ENCODE assay signal across 24 cellular contexts in the genomic region with DNA sequence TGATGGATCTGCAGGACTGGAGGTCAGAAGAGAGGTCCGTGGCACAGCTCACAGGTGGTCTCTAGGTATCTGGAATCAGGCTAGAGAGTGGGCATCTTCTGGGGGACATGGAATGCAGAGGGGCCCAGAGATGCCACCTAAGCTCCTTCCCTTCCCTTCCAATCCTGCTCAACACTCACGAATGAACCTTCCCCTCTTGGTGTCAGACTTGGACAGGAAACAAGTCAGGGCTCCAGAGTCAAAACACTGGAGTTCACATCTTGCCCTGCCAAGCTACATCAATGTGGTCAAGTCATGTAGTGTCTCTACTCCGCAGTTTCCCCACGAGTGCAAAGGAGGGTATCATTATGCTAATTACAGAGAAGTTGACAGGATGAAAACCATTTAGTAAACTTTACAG. TPM values are rescaled to one million over a fixed set of nuclear protein-coding genes. Genes with fewer than 3 reads are reported as not detected.
"Had no signal": no experiment of that assay in that cellular context is flagged by ENCODE, and none has a peak within 500 bp of the region (broad histone marks: within the 10 kb centered on the region; RNA-seq: fewer than 3 reads in every experiment).

No MANE protein-coding gene starts in this region.

- ATAC-seq: esophagus mucosa; lower lobe of right lung; naive thymus-derived CD8-positive, alpha-beta T cell; stimulated activated naive CD8-positive, alpha-beta T cell treated with anti-CD3 and anti-CD28 coated beads, Interleukin-15, Interleukin-2, amounts not matched to agents 100 U/mL and 50 U/mL, for 24 hours had no signal

- H3K4me3 Mint-ChIP-seq: activated naive CD4-positive, alpha-beta T cell treated with anti-CD3 and anti-CD28 coated beads, Interleukin-2, amount 10 ng/mL, durations not matched to agents 7 days and 5 days; central memory CD8-positive, alpha-beta T cell; dendritic cell treated with granulocyte-macrophage colony-stimulating factor and Interleukin-4, amounts not matched to agents 40 ng/mL and 50 ng/mL, for 4 days; endodermal cell; immature natural killer cell; naive thymus-derived CD8-positive, alpha-beta T cell had no signal

- H3K4me3 ChIP-seq: breast epithelium, lower lobe of right lung, right lobe of liver, testis, transverse colon had no signal

- H3K27ac Mint-ChIP-seq: activated naive CD4-positive, alpha-beta T cell treated with anti-CD3 and anti-CD28 coated beads, Interleukin-2, amount 10 ng/mL, durations not matched to agents 7 days and 5 days; dendritic cell treated with granulocyte-macrophage colony-stimulating factor and Interleukin-4, amounts not matched to agents 40 ng/mL and 50 ng/mL, for 4 days; endodermal cell had no signal

- H3K36me3 Mint-ChIP-seq: activated naive CD4-positive, alpha-beta T cell treated with anti-CD3 and anti-CD28 coated beads, Interleukin-2, amount 10 ng/mL, durations not matched to agents 7 days and 5 days; immature natural killer cell; naive thymus-derived CD8-positive, alpha-beta T cell had no signal

- H3K36me3 ChIP-seq: breast epithelium, lower lobe of right lung, right lobe of liver, transverse colon had no signal

- H3K27me3 Mint-ChIP-seq: activated naive CD4-positive, alpha-beta T cell treated with anti-CD3 and anti-CD28 coated beads, Interleukin-2, amount 10 ng/mL, durations not matched to agents 7 days and 5 days; central memory CD8-positive, alpha-beta T cell; dendritic cell treated with granulocyte-macrophage colony-stimulating factor and Interleukin-4, amounts not matched to agents 40 ng/mL and 50 ng/mL, for 4 days; naive thymus-derived CD8-positive, alpha-beta T cell had no signal

- H3K27me3 ChIP-seq: breast epithelium, right lobe of liver, testis, transverse colon had no signal

- H3K9me3 Mint-ChIP-seq: activated naive CD4-positive, alpha-beta T cell treated with anti-CD3 and anti-CD28 coated beads, Interleukin-2, amount 10 ng/mL, durations not matched to agents 7 days and 5 days; central memory CD8-positive, alpha-beta T cell; dendritic cell treated with granulocyte-macrophage colony-stimulating factor and Interleukin-4, amounts not matched to agents 40 ng/mL and 50 ng/mL, for 4 days; endodermal cell; immature natural killer cell; naive thymus-derived CD8-positive, alpha-beta T cell had no signal

- H3K27ac ChIP-seq: breast epithelium, lower lobe of right lung, right lobe of liver, testis, transverse colon had no signal

- H3K4me1 Mint-ChIP-seq: activated naive CD4-positive, alpha-beta T cell treated with anti-CD3 and anti-CD28 coated beads, Interleukin-2, amount 10 ng/mL, durations not matched to agents 7 days and 5 days; central memory CD8-positive, alpha-beta T cell; endodermal cell; immature natural killer cell; naive thymus-derived CD8-positive, alpha-beta T cell had no signal

- H3K9me3 ChIP-seq: breast epithelium, lower lobe of right lung, right lobe of liver, testis, transverse colon had no signal

- H3K4me1 ChIP-seq: breast epithelium, lower lobe of right lung, right lobe of liver, testis, transverse colon had no signal

- DNase-seq: activated CD4-positive, alpha-beta T cell treated with anti-CD3 and anti-CD28 coated beads for 4 hours; activated CD4-positive, alpha-beta T cell treated with anti-CD3 and anti-CD28 coated beads, Interleukin-2, amount 50 U/mL, for 4 hours; activated CD8-positive, alpha-beta memory T cell treated with anti-CD3 and anti-CD28 coated beads for 24 hours; activated effector memory CD4-positive, alpha-beta T cell treated with anti-CD3 and anti-CD28 coated beads, Interleukin-2, amount 50 U/mL, for 16 hours; activated naive CD4-positive, alpha-beta T cell treated with anti-CD3 and anti-CD28 coated beads, Interleukin-2, amount 10 ng/mL, durations not matched to agents 7 days and 5 days; amygdala; endodermal cell; foreskin fibroblast; head of caudate nucleus; hypothalamus; immature natural killer cell; lower lobe of right lung; mesenchymal stem cell; naive thymus-derived CD8-positive, alpha-beta T cell; right lobe of liver; stimulated activated CD4-positive, alpha-beta T cell treated with anti-CD3 and anti-CD28 coated beads, Interleukin-2, amount 100 ng/mL, for 48 hours; stimulated activated naive CD8-positive, alpha-beta T cell treated with anti-CD3 and anti-CD28 coated beads, Interleukin-15, Interleukin-2, amounts not matched to agents 100 U/mL and 50 U/mL, for 24 hours; T-helper 1 cell; testis; transverse colon had no signal

RNA-seq across cellular contexts. Expression of a gene that starts 16.0 kb away (rescaled TPM):
- total RNA-seq: naive thymus-derived CD8-positive, alpha-beta T cell had no signal
